In genomic region chr1:31421404-31422040, GRCh38 we compare ENCODE assay signal across 8 cellular contexts. TPM values are rescaled to one million over a fixed set of nuclear protein-coding genes. Genes with fewer than 3 reads are reported as not detected.
A peak's percentile ranks its signal among the peaks of the same experiment; 100 is the strongest.
DNase-seq lines count a peak whose midpoint lies in the region; ATAC-seq, FAIRE-seq and TF ChIP-seq lines count a peak whose summit lies in the region.

No MANE protein-coding gene starts in this region.

- DNase-seq in AG10803 (ENCODE audit: low read depth) (no peak), GM18507 (ENCODE audit: extremely low spot score, insufficient read length, low read depth) (no peak), RPMI8226 (peak; percentile 64), fibroblast of the aortic adventitia (ENCODE audit: low read depth) (no peak), upper lobe of left lung (no peak), NCI-H526 (lab: John Stamatoyannopoulos, UW) (no peak), cerebellar nuclear complex (lab: John Stamatoyannopoulos, UW) (no peak)

- no peak overlapping the region for H3K27ac ChIP-seq in upper lobe of left lung

- TF ChIP-seq POLR2A in upper lobe of left lung (IDR thresholded peaks at IDR 0.05) = no peak

- no peaks in the 10 kb centered on the region for H3K9me3 ChIP-seq in upper lobe of left lung

- H3K36me3 ChIP-seq in upper lobe of left lung = no peaks in the 10 kb centered on the region

- no peak for TF ChIP-seq EP300 in upper lobe of left lung (IDR thresholded peaks at IDR 0.05)

- peak; percentile 89 for FAIRE-seq in GM18507 (lab: Jason Lieb, UNC)

- H3K4me1 ChIP-seq in upper lobe of left lung = peaks cover 0 to 8% (median 5%) of the 10 kb centered on the region in 4 donors

- TF ChIP-seq CTCF in AG10803 (conservative IDR thresholded peaks at IDR 0.05; ENCODE audit: low read length) (peak; percentile 54), fibroblast of the aortic adventitia (IDR thresholded peaks at IDR 0.05; ENCODE audit: insufficient read depth, low read length) (peak; percentile 46), upper lobe of left lung (IDR thresholded peaks at IDR 0.05) (peak in 1 of 6 experiments; percentile 8)

- H3K4me3 ChIP-seq in AG10803 (ENCODE audit: low read length) = no peak overlapping the region
- H3K4me3 ChIP-seq in fibroblast of the aortic adventitia (ENCODE audit: low read depth, low read length) = no peak overlapping the region
- H3K4me3 ChIP-seq in upper lobe of left lung = no peak overlapping the region

- ATAC-seq in upper lobe of left lung (ENCODE audit: low FRiP score in 2 of 2) (no peak), GM18519 (IDR thresholded peaks at IDR 0.05; ENCODE audit: low FRiP score, unreplicated experiment) (no peak)

- 50 to 64% methylated on average over 9 of the region's 9 CpGs for WGBS in upper lobe of left lung, 2 donors

- no peaks in the 10 kb centered on the region for H3K27me3 ChIP-seq in upper lobe of left lung

RNA-seq across cellular contexts. Expression of gene SERINC2, which starts 8.5 kb away (rescaled TPM):
- total RNA-seq in fibroblast of the aortic adventitia (ENCODE audit: low replicate concordance) = 5.4 TPM in 1 of 2 replicates, not detected in the other
- 10 to 100 TPM; 32.3 to 45.9 (median 42.1) TPM for total RNA-seq in upper lobe of left lung

RNA-seq across cellular contexts. Expression of gene FABP3, which starts 48.6 kb away (rescaled TPM):
- 44.2 and 60.6 TPM in 2 replicates for total RNA-seq in fibroblast of the aortic adventitia (ENCODE audit: low replicate concordance)
- 10 to 100 TPM in 5 of 6 donors, 1 to 10 TPM in 1; 4.2 to 98.9 (median 27.2) TPM for total RNA-seq in upper lobe of left lung
